ENCODE assay signal across 18 cellular contexts in the genomic region with DNA sequence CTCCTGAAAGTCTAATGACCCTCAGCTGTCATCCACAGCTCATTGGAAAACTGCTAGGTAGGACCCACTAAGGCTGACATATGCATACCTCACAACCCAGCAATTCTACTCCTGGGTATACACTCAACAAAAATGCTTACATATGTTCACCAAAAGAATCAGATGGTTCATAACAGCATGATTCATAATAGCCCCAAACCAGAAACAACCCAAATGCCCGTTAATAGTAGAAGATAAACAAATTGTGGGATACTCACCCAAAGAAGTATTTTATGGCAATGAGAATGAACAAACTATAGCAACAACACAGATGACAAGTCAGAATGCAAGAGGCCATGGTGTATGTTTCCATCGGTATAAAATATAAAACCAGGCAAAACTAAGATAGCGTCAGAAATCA.
"Had no signal": no experiment of that assay in that cellular context is flagged by ENCODE, and none has a peak within 500 bp of the region (broad histone marks: within the 10 kb centered on the region; RNA-seq: fewer than 3 reads in every experiment).

No MANE protein-coding gene starts in this region.

- H3K4me3 ChIP-seq: gastrocnemius medialis, left ventricle myocardium inferior, ovary, stomach, suprapubic skin, tibial nerve had no signal

- H3K9me3 ChIP-seq: gastrocnemius medialis, left ventricle myocardium inferior, ovary, stomach, suprapubic skin, tibial nerve had no signal

- DNase-seq: activated B cell treated with CpG ODN at 0.5 μM for 24 hours; activated CD4-positive, alpha-beta T cell treated with anti-CD3 and anti-CD28 coated beads for 36 hours; activated CD4-positive, alpha-beta T cell treated with anti-CD3 and anti-CD28 coated beads, Interleukin-2, amount 50 U/mL, for 48 hours; activated naive CD4-positive, alpha-beta T cell treated with Interleukin-2 at 50 U/mL for 16 hours; activated naive CD8-positive, alpha-beta T cell treated with anti-CD3 and anti-CD28 coated beads, Interleukin-2, amount 10 ng/mL, durations not matched to agents 7 days and 5 days; activated T-cell treated with anti-CD3 and anti-CD28 coated beads, Interleukin-2, amount 50 U/mL, for 48 hours; amygdala; effector CD4-positive, alpha-beta T cell; gastrocnemius medialis; hippocampal formation; left ventricle myocardium inferior; naive thymus-derived CD8-positive, alpha-beta T cell; ovary; right cardiac atrium; stimulated activated CD4-positive, alpha-beta T cell treated with anti-CD3 and anti-CD28 coated beads, Interleukin-4, amount 100 ng/mL, for 4 hours; stomach had no signal

- H3K4me1 ChIP-seq: left ventricle myocardium inferior, suprapubic skin, tibial nerve had no signal

- H3K27ac ChIP-seq: gastrocnemius medialis, left ventricle myocardium inferior, ovary, stomach, suprapubic skin, tibial nerve had no signal

- H3K36me3 ChIP-seq: gastrocnemius medialis, left ventricle myocardium inferior, ovary, stomach, suprapubic skin had no signal

- H3K27me3 ChIP-seq: gastrocnemius medialis, ovary, stomach, suprapubic skin, tibial nerve had no signal

- ATAC-seq: activated CD4-positive, alpha-beta T cell treated with anti-CD3 and anti-CD28 coated beads for 36 hours; gastrocnemius medialis; naive thymus-derived CD8-positive, alpha-beta T cell; right cardiac atrium had no signal
